8 cellular contexts compared by ENCODE assay signal in the genomic region with DNA sequence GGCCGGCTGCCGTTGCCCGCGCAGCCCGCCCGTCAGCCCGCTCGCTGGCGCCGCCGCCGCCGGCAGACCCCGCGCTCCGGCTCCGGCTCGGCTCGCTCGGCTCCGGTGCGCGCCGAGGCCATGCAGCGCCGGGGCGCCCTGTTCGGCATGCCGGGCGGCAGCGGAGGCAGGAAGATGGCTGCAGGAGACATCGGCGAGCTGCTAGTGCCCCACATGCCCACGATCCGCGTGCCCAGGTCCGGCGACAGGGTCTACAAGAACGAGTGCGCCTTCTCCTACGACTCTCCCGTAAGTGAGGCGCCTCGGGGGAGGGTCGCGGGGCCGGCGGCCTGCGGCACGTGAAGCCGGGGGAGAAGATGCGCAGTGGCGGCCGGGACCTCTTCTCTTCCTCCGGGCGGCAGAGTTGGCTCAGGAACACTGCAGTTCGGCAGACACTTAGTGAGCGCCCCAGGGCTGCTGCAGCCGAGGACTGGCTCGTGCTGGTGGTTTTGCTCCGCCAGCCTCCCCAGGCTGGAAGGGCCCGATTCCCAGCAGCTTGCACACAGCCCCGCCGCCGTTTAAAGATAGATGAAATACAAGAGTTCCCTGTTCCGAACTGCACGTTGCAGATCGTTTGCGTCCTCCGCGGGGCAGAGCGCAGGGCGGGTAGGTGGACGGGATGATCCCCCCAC. TPM values are rescaled to one million over a fixed set of nuclear protein-coding genes. Genes with fewer than 3 reads are reported as not detected.
A peak's percentile ranks its signal among the peaks of the same experiment; 100 is the strongest.
DNase-seq lines count a peak whose midpoint lies in the region; ATAC-seq and TF ChIP-seq lines count a peak whose summit lies in the region.

No MANE protein-coding gene starts in this region.

- TF ChIP-seq CTCF in DND-41 (IDR thresholded peaks at IDR 0.05; ENCODE audit: borderline replicate concordance, extremely low read depth, low read length, poor library complexity, severe bottlenecking) (peak; percentile 36), Peyer's patch (IDR thresholded peaks at IDR 0.05) (no peak), fibroblast of mammary gland (conservative IDR thresholded peaks at IDR 0.05; ENCODE audit: control insufficient read depth, insufficient read depth, low read depth, low read length) (no peak), natural killer cell (IDR thresholded peaks at IDR 0.05) (no peak)

- no peak for TF ChIP-seq POLR2A in Peyer's patch (IDR thresholded peaks at IDR 0.05)

- peaks cover 21% of the 10 kb centered on the region for H3K4me1 Mint-ChIP-seq in activated T-helper 17 cell treated with anti-CD3 and anti-CD28 coated beads, Interleukin-2, amount 50 U/mL, for 72 hours
- peaks cover 17 to 28% of the 10 kb centered on the region in 2 donors for H3K4me1 Mint-ChIP-seq in natural killer cell

- H3K27me3 ChIP-seq in DND-41 (ENCODE audit: insufficient read depth, low read length, poor library complexity) (no peaks in the 10 kb centered on the region), Peyer's patch (no peaks in the 10 kb centered on the region)

- no peaks in the 10 kb centered on the region for H3K27me3 Mint-ChIP-seq in activated T-helper 17 cell treated with anti-CD3 and anti-CD28 coated beads, Interleukin-2, amount 50 U/mL, for 72 hours
- peaks cover 0 to 11% of the 10 kb centered on the region in 2 donors for H3K27me3 Mint-ChIP-seq in natural killer cell (ENCODE audit: low read depth in 2 of 2)

- no peaks in the 10 kb centered on the region for H3K9me3 Mint-ChIP-seq in activated T-helper 17 cell treated with anti-CD3 and anti-CD28 coated beads, Interleukin-2, amount 50 U/mL, for 72 hours
- no peaks in the 10 kb centered on the region for H3K9me3 Mint-ChIP-seq in natural killer cell

- no peaks in the 10 kb centered on the region for H3K36me3 Mint-ChIP-seq in activated T-helper 17 cell treated with anti-CD3 and anti-CD28 coated beads, Interleukin-2, amount 50 U/mL, for 72 hours (ENCODE audit: low read depth)
- H3K36me3 Mint-ChIP-seq in natural killer cell, result no peaks in the 10 kb centered on the region

- H3K27ac ChIP-seq in DND-41 (ENCODE audit: low read length), result peak overlapping the region; percentile 91
- H3K27ac ChIP-seq in Peyer's patch, result peak overlapping the region; percentile 74 to 91 (median 85)

- peaks cover 22% of the 10 kb centered on the region; the same call in 1 of the 2 replicates for H4K20me1 ChIP-seq in DND-41 (ENCODE audit: insufficient read depth, low read length)

- H3K4me3 Mint-ChIP-seq in activated T-helper 17 cell treated with anti-CD3 and anti-CD28 coated beads, Interleukin-2, amount 50 U/mL, for 72 hours, result peak overlapping the region; percentile 96
- H3K4me3 Mint-ChIP-seq in natural killer cell, result peak overlapping the region; percentile 96

- intact Hi-C loops in natural killer cell (cut with micrococcal nuclease), result no loop called here

- H3K9me3 ChIP-seq in DND-41 (ENCODE audit: insufficient read depth, low read length, severe bottlenecking), result no peaks in the 10 kb centered on the region
- no peaks in the 10 kb centered on the region for H3K9me3 ChIP-seq in Peyer's patch

- H3K4me3 ChIP-seq in DND-41 (ENCODE audit: low read depth in 1 of 2, low read length in 2 of 2) (peak overlapping the region; percentile 63 to 96), Peyer's patch (peak overlapping the region; percentile 68 to 90 (median 78)), fibroblast of mammary gland (ENCODE audit: control insufficient read depth, low read depth, low read length) (peak overlapping the region; percentile 75)

- H3K4me1 ChIP-seq in DND-41 (ENCODE audit: insufficient read depth, low read length), result peaks cover 41% of the 10 kb centered on the region
- H3K4me1 ChIP-seq in Peyer's patch, result peaks cover 0 to 10% (median 0%) of the 10 kb centered on the region in 4 donors

- peaks cover 51% of the 10 kb centered on the region for H3K79me2 ChIP-seq in DND-41 (ENCODE audit: insufficient read depth, low read length)

- peak overlapping the region; percentile 86 for H3K27ac Mint-ChIP-seq in activated T-helper 17 cell treated with anti-CD3 and anti-CD28 coated beads, Interleukin-2, amount 50 U/mL, for 72 hours
- peak overlapping the region; percentile 53 to 87 for H3K27ac Mint-ChIP-seq in natural killer cell

- peak overlapping the region; percentile 89 for H3K9ac ChIP-seq in DND-41 (ENCODE audit: low read depth, low read length)

- peak overlapping the region; percentile 93 for H2AFZ ChIP-seq in DND-41 (ENCODE audit: low read depth, low read length)

- peak; percentile 77 for DNase-seq in DND-41
- DNase-seq in HuH-7.5 (ENCODE audit: low spot score), result peak; percentile 51
- DNase-seq in Peyer's patch, result peak; percentile 67 to 82 (median 73)
- DNase-seq in fibroblast of mammary gland (ENCODE audit: low read depth), result peak; percentile 71
- DNase-seq in natural killer cell, result peak; percentile 30
- peak; percentile 61 for DNase-seq in stimulated activated naive CD4-positive, alpha-beta T cell treated with Interleukin-2 at 50 U/mL for 16 hours (lab: John Stamatoyannopoulos, UW)

- peak; percentile 77 for ATAC-seq in DND-41 (ENCODE audit: insufficient read depth, low read depth)
- ATAC-seq in GM21529 (IDR thresholded peaks at IDR 0.05; ENCODE audit: unreplicated experiment), result peak; percentile 67
- peak; percentile 80 for ATAC-seq in activated T-helper 17 cell treated with anti-CD3 and anti-CD28 coated beads, Interleukin-2, amount 50 U/mL, for 72 hours (replicated peaks)
- ATAC-seq in natural killer cell, result peak; percentile 45 to 68 (median 61)

- peaks cover 10% of the 10 kb centered on the region; the same call in 1 of the 2 replicates for H3K36me3 ChIP-seq in DND-41 (ENCODE audit: insufficient read depth, low read length)
- no peaks in the 10 kb centered on the region for H3K36me3 ChIP-seq in Peyer's patch

- H3K4me2 ChIP-seq in DND-41 (ENCODE audit: insufficient read depth, low read length), result peak overlapping the region; percentile 94

RNA-seq across cellular contexts. Expression of a gene that starts 0.4 kb away (rescaled TPM):
- total RNA-seq in Peyer's patch, result 10 to 100 TPM in 1 of 4 donors, 1 to 10 TPM in 3; 1.6 to 12.4 (median 5.7) TPM
- 10 to 100 TPM in 1 of 2 donors, 1 to 10 TPM in 1; 4.2 to 12.9 TPM for total RNA-seq in activated T-helper 17 cell treated with anti-CD3 and anti-CD28 coated beads, Interleukin-2, amount 50 U/mL, for 72 hours
- total RNA-seq in natural killer cell, result 1 to 10 TPM; 2.4 to 5.6 (median 3.0) TPM

RNA-seq across cellular contexts. Expression of a gene that starts 48.6 kb away (rescaled TPM):
- total RNA-seq in Peyer's patch (100 to 1,000 TPM in 1 of 4 donors, 10 to 100 TPM in 3; 75.5 to 155 (median 88.7) TPM), natural killer cell (10 to 100 TPM; 19.0 to 25.4 (median 23.9) TPM)
- 10 to 100 TPM; 81.7 to 96.9 TPM for total RNA-seq in activated T-helper 17 cell treated with anti-CD3 and anti-CD28 coated beads, Interleukin-2, amount 50 U/mL, for 72 hours

RNA-seq across cellular contexts. Expression of a gene that starts 48.8 kb away (rescaled TPM):
- 10 to 100 TPM; 11.0 to 20.6 (median 14.6) TPM for total RNA-seq in Peyer's patch
- 10 to 100 TPM; 35.9 to 62.6 TPM for total RNA-seq in activated T-helper 17 cell treated with anti-CD3 and anti-CD28 coated beads, Interleukin-2, amount 50 U/mL, for 72 hours
- 10 to 100 TPM; 23.2 to 30.8 (median 25.5) TPM for total RNA-seq in natural killer cell

Comparison
In these comparisons a context has a peak if more than half of its experiments do, and no peak if none do; other contexts are left out.
1. Peak in every context shown above with its lines: DNase-seq, ATAC-seq, H3K4me3 ChIP-seq and H3K27ac ChIP-seq.